8 cellular contexts compared by ENCODE assay signal in genomic region chr9:127897194-127897692, GRCh38. TPM values are rescaled to one million over a fixed set of nuclear protein-coding genes. Genes with fewer than 3 reads are reported as not detected.
A peak's percentile ranks its signal among the peaks of the same experiment; 100 is the strongest.
DNase-seq lines count a peak whose midpoint lies in the region; ATAC-seq and TF ChIP-seq lines count a peak whose summit lies in the region.

No MANE protein-coding gene starts in this region.

- peaks cover 10% of the 10 kb centered on the region; the same call in 1 of the 2 replicates for H3K79me2 ChIP-seq in Loucy (ENCODE audit: insufficient read depth, low read length)

- intact Hi-C loops in left ventricle myocardium superior (cut with micrococcal nuclease): no loop called here
- intact Hi-C loops in posterior vena cava (cut with DNase I): no loop called here

- no peaks in the 10 kb centered on the region for H3K27me3 ChIP-seq in Loucy (ENCODE audit: insufficient read depth, low read length, poor library complexity, severe bottlenecking)

- ATAC-seq in left ventricle myocardium superior: peak; percentile 86
- no peak for ATAC-seq in GM21717 (IDR thresholded peaks at IDR 0.05; ENCODE audit: unreplicated experiment)
- no peak for ATAC-seq in GM18868 (IDR thresholded peaks at IDR 0.05; ENCODE audit: unreplicated experiment)

- peak overlapping the region; percentile 77 for H3K4me2 ChIP-seq in Loucy (ENCODE audit: low read depth, low read length, poor library complexity, severe bottlenecking)

- H3K4me3 ChIP-seq in Loucy (ENCODE audit: low read length, poor library complexity, severe bottlenecking): peak overlapping the region; percentile 56

- peaks cover 6% of the 10 kb centered on the region; the same call in 1 of the 2 replicates for H3K9me3 ChIP-seq in Loucy (ENCODE audit: insufficient read depth, low read depth, low read length)

- DNase-seq in Caki2 (ENCODE audit: low read depth) (peak; percentile 46), left ventricle myocardium superior (peak; percentile 87), posterior vena cava (ENCODE audit: low spot score) (peak; percentile 91), inferior parietal cortex (ENCODE audit: extremely low spot score) (no peak)

- H3K27ac ChIP-seq in adipose tissue (ENCODE audit: low read depth, low read length): peak overlapping the region; percentile 93

- peaks cover 19% of the 10 kb centered on the region for H3K4me1 ChIP-seq in Loucy (ENCODE audit: insufficient read depth, low read length, poor library complexity, severe bottlenecking)

- 6 to 13% (median 9%) methylated on average over 17 to 19 of the region's 19 CpGs for WGBS in adipose tissue, 3 donors

- no peaks in the 10 kb centered on the region for H3F3A ChIP-seq in Loucy (ENCODE audit: low read depth)

- H4K20me1 ChIP-seq in Loucy (ENCODE audit: insufficient read depth, low read length, poor library complexity, severe bottlenecking): peaks cover 14% of the 10 kb centered on the region

- H3K9me2 ChIP-seq in Loucy (replicated peaks; ENCODE audit: low read depth, low read length): no peaks in the 10 kb centered on the region

- no peak overlapping the region for H2AFZ ChIP-seq in Loucy (ENCODE audit: low read length)

- TF ChIP-seq CTCF in Loucy (conservative IDR thresholded peaks at IDR 0.05; ENCODE audit: low read length): no peak

- in situ Hi-C loops in Caki2 (cut with HindIII; ENCODE audit: low pct_unique_long_range_greater_than_20kb, low sequenced_read_pairs): no loop called here

- no peak overlapping the region for H3K9ac ChIP-seq in Loucy (ENCODE audit: low read depth, low read length, poor library complexity, severe bottlenecking)

- peaks cover 35% of the 10 kb centered on the region; the same call in 1 of the 2 replicates for H3K36me3 ChIP-seq in Loucy (ENCODE audit: insufficient read depth, low read length)

RNA-seq across cellular contexts. Expression of gene ST6GALNAC6, which starts 2.2 kb away (rescaled TPM):
- 22.8 and 27.4 TPM in 2 replicates for total RNA-seq in Caki2 (2014; rRNA removed; shearing (Covaris generic); ENCODE audit: low replicate concordance)
- 100 to 1,000 TPM in 2 of 3 donors, 10 to 100 TPM in 1; 41.1 to 142 (median 141) TPM for polyA plus RNA-seq in adipose tissue
- total RNA-seq in left ventricle myocardium superior (50.5 TPM), posterior vena cava (100 to 1,000 TPM in 1 of 2 donors, 10 to 100 TPM in 1; 74.8 to 102 TPM)

RNA-seq across cellular contexts. Expression of gene ST6GALNAC4, which starts 19.6 kb away (rescaled TPM):
- total RNA-seq in Caki2 (2014; rRNA removed; shearing (Covaris generic); ENCODE audit: low replicate concordance): 18.1 and 22.2 TPM in 2 replicates
- polyA plus RNA-seq in adipose tissue: 10 to 100 TPM; 20.4 to 41.4 (median 25.9) TPM
- total RNA-seq in left ventricle myocardium superior (28.5 TPM), posterior vena cava (10 to 100 TPM; 27.7 to 32.7 TPM)

RNA-seq across cellular contexts. Expression of gene AK1, which starts 19.8 kb away (rescaled TPM):
- 32.4 and 51.2 TPM in 2 replicates for total RNA-seq in Caki2 (2014; rRNA removed; shearing (Covaris generic); ENCODE audit: low replicate concordance)
- polyA plus RNA-seq in adipose tissue: 10 to 100 TPM; 20.9 to 85.4 (median 71.1) TPM
- 853 TPM for total RNA-seq in left ventricle myocardium superior
- 10 to 100 TPM; 65.7 to 67.0 TPM for total RNA-seq in posterior vena cava

RNA-seq across cellular contexts. Expression of gene PIP5KL1, which starts 33.3 kb away (rescaled TPM):
- total RNA-seq in Caki2 (2014; rRNA removed; shearing (Covaris generic); ENCODE audit: low replicate concordance): 6.2 and 9.2 TPM in 2 replicates
- under 1 TPM; 0.22 to 0.74 (median 0.74) TPM for polyA plus RNA-seq in adipose tissue
- not detected for total RNA-seq in left ventricle myocardium superior
- 1 to 10 TPM; 1.2 to 1.3 TPM for total RNA-seq in posterior vena cava

RNA-seq across cellular contexts. Expression of gene DPM2, which starts 40.4 kb away (rescaled TPM):
- 46.9 and 54.5 TPM in 2 replicates for total RNA-seq in Caki2 (2014; rRNA removed; shearing (Covaris generic); ENCODE audit: low replicate concordance)
- polyA plus RNA-seq in adipose tissue: 10 to 100 TPM; 26.9 to 40.5 (median 30.2) TPM
- total RNA-seq in left ventricle myocardium superior: 11.1 TPM
- 10 to 100 TPM; 22.8 to 23.6 TPM for total RNA-seq in posterior vena cava

Comparison
In these comparisons a context has a peak if more than half of its experiments do, and no peak if none do; other contexts are left out.
1. RNA of gene AK1, which starts 19.8 kb away (total RNA-seq): 853 TPM in left ventricle myocardium superior (single experiment); 65.7 to 67.0 TPM in posterior vena cava and 32.4 to 51.2 TPM in Caki2; every median in the first group is over 10 times any median in the second.